2 cellular contexts compared by ENCODE assay signal in genomic region chr3:31606453-31606852, GRCh38.
TF ChIP-seq lines count a peak whose summit lies in the region.

No MANE protein-coding gene starts in this region.

TF ChIP-seq in HEK293, 187 proteins besides CTCF, POLR2A, EP300 and RAD21 (continued from another document):
- TF ChIP-seq PATZ1 (tag by site-specific recombination; IDR thresholded peaks at IDR 0.05) (no peak), ZNF776 (tag by site-specific recombination; IDR thresholded peaks at IDR 0.05; ENCODE audit: borderline replicate concordance) (no peak), ZNF660 (tag by site-specific recombination; IDR thresholded peaks at IDR 0.05) (no peak), ZSCAN23 (tag by site-specific recombination; IDR thresholded peaks at IDR 0.05) (no peak), ZNF248 (tag by site-specific recombination; IDR thresholded peaks at IDR 0.05) (no peak), ZEB2 (tag by site-specific recombination; IDR thresholded peaks at IDR 0.05) (no peak), SETDB1 (IDR thresholded peaks at IDR 0.05; ENCODE audit: insufficient read length, low read length) (peak; percentile 72), ZNF626 (tag by site-specific recombination; IDR thresholded peaks at IDR 0.05) (0 out of 2 replicates have a peak, but pooled peaks have one; percentile 26)
- TF ChIP-seq, protein P1, sequence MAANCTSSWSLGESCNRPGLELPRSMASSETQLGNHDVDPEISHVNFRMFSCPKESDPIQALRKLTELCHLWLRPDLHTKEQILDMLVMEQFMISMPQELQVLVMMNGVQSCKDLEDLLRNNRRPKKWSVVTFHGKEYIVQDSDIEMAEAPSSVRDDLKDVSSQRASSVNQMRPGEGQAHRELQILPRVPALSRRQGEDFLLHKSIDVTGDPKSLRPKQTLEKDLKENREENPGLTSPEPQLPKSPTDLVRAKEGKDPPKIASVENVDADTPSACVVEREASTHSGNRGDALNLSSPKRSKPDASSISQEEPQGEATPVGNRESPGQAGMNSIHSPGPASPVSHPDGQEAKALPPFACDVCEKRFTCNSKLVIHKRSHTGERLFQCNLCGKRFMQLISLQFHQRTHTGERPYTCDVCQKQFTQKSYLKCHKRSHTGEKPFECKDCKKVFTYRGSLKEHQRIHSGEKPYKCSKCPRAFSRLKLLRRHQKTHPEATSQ (tag by site-specific recombination; IDR thresholded peaks at IDR 0.05): no peak
- TF ChIP-seq, protein P2, sequence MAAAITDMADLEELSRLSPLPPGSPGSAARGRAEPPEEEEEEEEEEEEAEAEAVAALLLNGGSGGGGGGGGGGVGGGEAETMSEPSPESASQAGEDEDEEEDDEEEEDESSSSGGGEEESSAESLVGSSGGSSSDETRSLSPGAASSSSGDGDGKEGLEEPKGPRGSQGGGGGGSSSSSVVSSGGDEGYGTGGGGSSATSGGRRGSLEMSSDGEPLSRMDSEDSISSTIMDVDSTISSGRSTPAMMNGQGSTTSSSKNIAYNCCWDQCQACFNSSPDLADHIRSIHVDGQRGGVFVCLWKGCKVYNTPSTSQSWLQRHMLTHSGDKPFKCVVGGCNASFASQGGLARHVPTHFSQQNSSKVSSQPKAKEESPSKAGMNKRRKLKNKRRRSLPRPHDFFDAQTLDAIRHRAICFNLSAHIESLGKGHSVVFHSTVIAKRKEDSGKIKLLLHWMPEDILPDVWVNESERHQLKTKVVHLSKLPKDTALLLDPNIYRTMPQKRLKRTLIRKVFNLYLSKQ (tag by site-specific recombination; IDR thresholded peaks at IDR 0.05; ENCODE audit: borderline replicate concordance): no peak
TF ChIP-seq in HEK293: peak in this region for 2.

TF ChIP-seq in K562, 482 proteins besides CTCF, POLR2A, EP300 and RAD21 (continued from another document):
- TF ChIP-seq, protein P3, sequence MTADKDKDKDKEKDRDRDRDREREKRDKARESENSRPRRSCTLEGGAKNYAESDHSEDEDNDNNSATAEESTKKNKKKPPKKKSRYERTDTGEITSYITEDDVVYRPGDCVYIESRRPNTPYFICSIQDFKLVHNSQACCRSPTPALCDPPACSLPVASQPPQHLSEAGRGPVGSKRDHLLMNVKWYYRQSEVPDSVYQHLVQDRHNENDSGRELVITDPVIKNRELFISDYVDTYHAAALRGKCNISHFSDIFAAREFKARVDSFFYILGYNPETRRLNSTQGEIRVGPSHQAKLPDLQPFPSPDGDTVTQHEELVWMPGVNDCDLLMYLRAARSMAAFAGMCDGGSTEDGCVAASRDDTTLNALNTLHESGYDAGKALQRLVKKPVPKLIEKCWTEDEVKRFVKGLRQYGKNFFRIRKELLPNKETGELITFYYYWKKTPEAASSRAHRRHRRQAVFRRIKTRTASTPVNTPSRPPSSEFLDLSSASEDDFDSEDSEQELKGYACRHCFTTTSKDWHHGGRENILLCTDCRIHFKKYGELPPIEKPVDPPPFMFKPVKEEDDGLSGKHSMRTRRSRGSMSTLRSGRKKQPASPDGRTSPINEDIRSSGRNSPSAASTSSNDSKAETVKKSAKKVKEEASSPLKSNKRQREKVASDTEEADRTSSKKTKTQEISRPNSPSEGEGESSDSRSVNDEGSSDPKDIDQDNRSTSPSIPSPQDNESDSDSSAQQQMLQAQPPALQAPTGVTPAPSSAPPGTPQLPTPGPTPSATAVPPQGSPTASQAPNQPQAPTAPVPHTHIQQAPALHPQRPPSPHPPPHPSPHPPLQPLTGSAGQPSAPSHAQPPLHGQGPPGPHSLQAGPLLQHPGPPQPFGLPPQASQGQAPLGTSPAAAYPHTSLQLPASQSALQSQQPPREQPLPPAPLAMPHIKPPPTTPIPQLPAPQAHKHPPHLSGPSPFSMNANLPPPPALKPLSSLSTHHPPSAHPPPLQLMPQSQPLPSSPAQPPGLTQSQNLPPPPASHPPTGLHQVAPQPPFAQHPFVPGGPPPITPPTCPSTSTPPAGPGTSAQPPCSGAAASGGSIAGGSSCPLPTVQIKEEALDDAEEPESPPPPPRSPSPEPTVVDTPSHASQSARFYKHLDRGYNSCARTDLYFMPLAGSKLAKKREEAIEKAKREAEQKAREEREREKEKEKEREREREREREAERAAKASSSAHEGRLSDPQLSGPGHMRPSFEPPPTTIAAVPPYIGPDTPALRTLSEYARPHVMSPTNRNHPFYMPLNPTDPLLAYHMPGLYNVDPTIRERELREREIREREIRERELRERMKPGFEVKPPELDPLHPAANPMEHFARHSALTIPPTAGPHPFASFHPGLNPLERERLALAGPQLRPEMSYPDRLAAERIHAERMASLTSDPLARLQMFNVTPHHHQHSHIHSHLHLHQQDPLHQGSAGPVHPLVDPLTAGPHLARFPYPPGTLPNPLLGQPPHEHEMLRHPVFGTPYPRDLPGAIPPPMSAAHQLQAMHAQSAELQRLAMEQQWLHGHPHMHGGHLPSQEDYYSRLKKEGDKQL (CRISPR knock-in tag; IDR thresholded peaks at IDR 0.05; ENCODE audit: borderline replicate concordance): no peak
- TF ChIP-seq CBX5 (IDR thresholded peaks at IDR 0.05; ENCODE audit: borderline replicate concordance, low read depth) (peak; percentile 95), MTA1 (IDR thresholded peaks at IDR 0.05; ENCODE audit: borderline replicate concordance) (no peak), U2AF1 (optimal IDR thresholded peaks at IDR 0.05; ENCODE audit: low read depth, low read length) (no peak), ASH1L (IDR thresholded peaks at IDR 0.05; ENCODE audit: borderline replicate concordance, low read depth, partially characterized antibody) (no peak), NR4A1 (CRISPR knock-in tag; IDR thresholded peaks at IDR 0.05) (no peak), NR4A1 (tag; IDR thresholded peaks at IDR 0.05) (no peak), RBM34 (IDR thresholded peaks at IDR 0.05; ENCODE audit: borderline replicate concordance, insufficient read depth, low read length) (no peak), CBX3 (IDR thresholded peaks at IDR 0.05; ENCODE audit: borderline replicate concordance in 1 of 2, low read length in 2 of 2) (peak in 1 of 2 experiments; percentile 92; a peak in 2 of 3 replicates), DEAF1 (CRISPR knock-in tag; IDR thresholded peaks at IDR 0.05) (no peak), STAG1 (CRISPR knock-in tag; IDR thresholded peaks at IDR 0.05; ENCODE audit: borderline replicate concordance) (no peak), NUFIP1 (IDR thresholded peaks at IDR 0.05; ENCODE audit: partially characterized antibody) (no peak), CBX1 (IDR thresholded peaks at IDR 0.05; ENCODE audit: low read depth) (peak; percentile 82), SIX5 (IDR thresholded peaks at IDR 0.05; ENCODE audit: borderline replicate concordance in 1 of 2, insufficient read depth in 1 of 2, low read depth in 1 of 2, low read length in 2 of 2) (no peak), ZNF764 (CRISPR knock-in tag; IDR thresholded peaks at IDR 0.05; ENCODE audit: low read depth) (no peak), ZNF175 (CRISPR knock-in tag; IDR thresholded peaks at IDR 0.05; ENCODE audit: low read depth) (no peak), CREB1 (IDR thresholded peaks at IDR 0.05) (no peak), CREB1 (CRISPR knock-in tag; IDR thresholded peaks at IDR 0.05) (no peak), TRIM28 (IDR thresholded peaks at IDR 0.05) (peak; percentile 91), HLTF (IDR thresholded peaks at IDR 0.05) (no peak), ZNF280A (IDR thresholded peaks at IDR 0.05; ENCODE audit: low read depth, partially characterized antibody) (peak; percentile 88), E2F6 (IDR thresholded peaks at IDR 0.05; ENCODE audit: borderline replicate concordance in 1 of 2, extremely low read depth in 1 of 2, insufficient read depth in 1 of 2, insufficient read length in 1 of 2, low read depth in 1 of 2, low read length in 1 of 2, poor library complexity in 1 of 2, severe bottlenecking in 1 of 2) (no peak), RUNX1 (IDR thresholded peaks at IDR 0.05; ENCODE audit: low read depth) (no peak), ZNF232 (CRISPR knock-in tag; IDR thresholded peaks at IDR 0.05) (no peak), CREB5 (CRISPR knock-in tag; IDR thresholded peaks at IDR 0.05) (no peak), ZNF696 (CRISPR knock-in tag; conservative IDR thresholded peaks at IDR 0.05) (no peak), SMARCA5 (IDR thresholded peaks at IDR 0.05) (no peak), ZFP1 (CRISPR knock-in tag; IDR thresholded peaks at IDR 0.05) (no peak)
- TF ChIP-seq, protein P4, sequence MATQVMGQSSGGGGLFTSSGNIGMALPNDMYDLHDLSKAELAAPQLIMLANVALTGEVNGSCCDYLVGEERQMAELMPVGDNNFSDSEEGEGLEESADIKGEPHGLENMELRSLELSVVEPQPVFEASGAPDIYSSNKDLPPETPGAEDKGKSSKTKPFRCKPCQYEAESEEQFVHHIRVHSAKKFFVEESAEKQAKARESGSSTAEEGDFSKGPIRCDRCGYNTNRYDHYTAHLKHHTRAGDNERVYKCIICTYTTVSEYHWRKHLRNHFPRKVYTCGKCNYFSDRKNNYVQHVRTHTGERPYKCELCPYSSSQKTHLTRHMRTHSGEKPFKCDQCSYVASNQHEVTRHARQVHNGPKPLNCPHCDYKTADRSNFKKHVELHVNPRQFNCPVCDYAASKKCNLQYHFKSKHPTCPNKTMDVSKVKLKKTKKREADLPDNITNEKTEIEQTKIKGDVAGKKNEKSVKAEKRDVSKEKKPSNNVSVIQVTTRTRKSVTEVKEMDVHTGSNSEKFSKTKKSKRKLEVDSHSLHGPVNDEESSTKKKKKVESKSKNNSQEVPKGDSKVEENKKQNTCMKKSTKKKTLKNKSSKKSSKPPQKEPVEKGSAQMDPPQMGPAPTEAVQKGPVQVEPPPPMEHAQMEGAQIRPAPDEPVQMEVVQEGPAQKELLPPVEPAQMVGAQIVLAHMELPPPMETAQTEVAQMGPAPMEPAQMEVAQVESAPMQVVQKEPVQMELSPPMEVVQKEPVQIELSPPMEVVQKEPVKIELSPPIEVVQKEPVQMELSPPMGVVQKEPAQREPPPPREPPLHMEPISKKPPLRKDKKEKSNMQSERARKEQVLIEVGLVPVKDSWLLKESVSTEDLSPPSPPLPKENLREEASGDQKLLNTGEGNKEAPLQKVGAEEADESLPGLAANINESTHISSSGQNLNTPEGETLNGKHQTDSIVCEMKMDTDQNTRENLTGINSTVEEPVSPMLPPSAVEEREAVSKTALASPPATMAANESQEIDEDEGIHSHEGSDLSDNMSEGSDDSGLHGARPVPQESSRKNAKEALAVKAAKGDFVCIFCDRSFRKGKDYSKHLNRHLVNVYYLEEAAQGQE (CRISPR knock-in tag; IDR thresholded peaks at IDR 0.05; ENCODE audit: low read depth): no peak
- TF ChIP-seq, protein P5, sequence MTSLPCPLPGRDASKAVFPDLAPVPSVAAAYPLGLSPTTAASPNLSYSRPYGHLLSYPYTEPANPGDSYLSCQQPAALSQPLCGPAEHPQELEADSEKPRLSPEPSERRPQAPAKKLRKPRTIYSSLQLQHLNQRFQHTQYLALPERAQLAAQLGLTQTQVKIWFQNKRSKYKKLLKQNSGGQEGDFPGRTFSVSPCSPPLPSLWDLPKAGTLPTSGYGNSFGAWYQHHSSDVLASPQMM (CRISPR knock-in tag; IDR thresholded peaks at IDR 0.05): no peak
